In genomic region chr10:55500931-55501559, GRCh38 we compare ENCODE assay signal across 9 cellular contexts.
DNase-seq lines count a peak whose midpoint lies in the region; ATAC-seq and TF ChIP-seq lines count a peak whose summit lies in the region.
"Had no signal": no experiment of that assay in that cellular context is flagged by ENCODE, and none has a peak within 500 bp of the region (broad histone marks: within the 10 kb centered on the region; RNA-seq: fewer than 3 reads in every experiment).

No MANE protein-coding gene starts in this region.

- H3K23ac ChIP-seq in mesendoderm (ENCODE audit: low read length) = no peak overlapping the region

- intact Hi-C loops in prostate gland (cut with DNase I) = no loop called here

- TF ChIP-seq POLR2A in prostate gland (IDR thresholded peaks at IDR 0.05) = no peak

- no peak overlapping the region for H3K4ac ChIP-seq in mesendoderm (ENCODE audit: low read depth, low read length)

- DNase-seq in Caki2 (ENCODE audit: low read depth) (peak; percentile 36), Kasumi-1 (lab: John Stamatoyannopoulos, UW) (peak; percentile 77 to 84), astrocyte of the hippocampus (ENCODE audit: low read depth, low spot score) (peak; percentile 53), mesendoderm (peak; percentile 82), prostate gland (ENCODE audit: low spot score) (no peak), GF-D8 (lab: John Stamatoyannopoulos, UW) (no peak)
- DNase-seq in activated effector memory CD4-positive, alpha-beta T cell treated with anti-CD3 and anti-CD28 coated beads, Interleukin-2, amount 50 U/mL, for 16 hours = no peak

- H4K8ac ChIP-seq in mesendoderm (ENCODE audit: low read depth, low read length) = no peak overlapping the region

- H3K4me3 ChIP-seq in mesendoderm (ENCODE audit: low read length) = no peak overlapping the region
- no peak overlapping the region for H3K4me3 ChIP-seq in prostate gland
- H3K4me3 ChIP-seq: tibial nerve had no signal

- no peaks in the 10 kb centered on the region for H3K4me1 ChIP-seq in mesendoderm (ENCODE audit: control insufficient read depth, low read depth, low read length)
- no peaks in the 10 kb centered on the region for H3K4me1 ChIP-seq in prostate gland (replicated peaks)
- H3K4me1 ChIP-seq: tibial nerve had no signal

- no peak for TF ChIP-seq CTCF in prostate gland (IDR thresholded peaks at IDR 0.05)

- H3K4me2 ChIP-seq in mesendoderm (ENCODE audit: low read length) = no peak overlapping the region

- WGBS in mesendoderm (ENCODE audit: extremely low coverage, insufficient coverage, low lambda C conversion rate) = no CpG with 5 or more reads among the region's 1 CpG
- WGBS in prostate gland = 5% methylated on average over 1 of the region's 1 CpG

- H3K27me3 ChIP-seq in mesendoderm (ENCODE audit: insufficient read depth, low read length, poor library complexity) (no peaks in the 10 kb centered on the region), prostate gland (replicated peaks; ENCODE audit: insufficient read depth) (no peaks in the 10 kb centered on the region)
- H3K27me3 ChIP-seq: tibial nerve had no signal

- no peak overlapping the region for H2BK120ac ChIP-seq in mesendoderm (ENCODE audit: low read depth, low read length)

- H3K56ac ChIP-seq in mesendoderm (ENCODE audit: low read length) = no peak overlapping the region

- no peak overlapping the region for H3K27ac ChIP-seq in mesendoderm (ENCODE audit: low read depth, low read length)
- no peak overlapping the region for H3K27ac ChIP-seq in prostate gland
- H3K27ac ChIP-seq: tibial nerve had no signal

- no peak overlapping the region for H3K18ac ChIP-seq in mesendoderm (ENCODE audit: low read length)

- no peak overlapping the region for H2BK15ac ChIP-seq in mesendoderm (replicated peaks; ENCODE audit: low read depth)

- peak; percentile 58 for ATAC-seq in GM19467 (IDR thresholded peaks at IDR 0.05; ENCODE audit: unreplicated experiment)

- H3K79me2 ChIP-seq in mesendoderm (ENCODE audit: control insufficient read depth, insufficient read depth, low read length) = no peaks in the 10 kb centered on the region

- H3K9ac ChIP-seq in mesendoderm (ENCODE audit: low read length) = no peak overlapping the region

- no peak overlapping the region for H4K5ac ChIP-seq in mesendoderm (ENCODE audit: low read length)

- no peak overlapping the region for H2BK5ac ChIP-seq in mesendoderm (ENCODE audit: low read length)

- H3K36me3 ChIP-seq in mesendoderm (ENCODE audit: control insufficient read depth, insufficient read depth, low read length) (no peaks in the 10 kb centered on the region), prostate gland (no peaks in the 10 kb centered on the region)
- H3K36me3 ChIP-seq: tibial nerve had no signal

- in situ Hi-C loops in Caki2 (cut with HindIII; ENCODE audit: low pct_unique_long_range_greater_than_20kb, low sequenced_read_pairs) = no loop called here

- no peak overlapping the region for H2AK5ac ChIP-seq in mesendoderm (ENCODE audit: low read length)

- no peaks in the 10 kb centered on the region for H3K79me1 ChIP-seq in mesendoderm (ENCODE audit: low read length)

- no peaks in the 10 kb centered on the region for H3K9me3 ChIP-seq in prostate gland
- H3K9me3 ChIP-seq: tibial nerve had no signal

Comparison
In these comparisons a context has a peak if more than half of its experiments do, and no peak if none do; other contexts are left out.
1. DNase-seq: peak in Caki2 (single experiment), Kasumi-1 (2 of 2), astrocyte of the hippocampus (single experiment) and mesendoderm (single experiment); none in activated effector memory CD4-positive, alpha-beta T cell treated with anti-CD3 and anti-CD28 coated beads, Interleukin-2, amount 50 U/mL, for 16 hours (single experiment), prostate gland (single experiment) and GF-D8 (single experiment).